24 cellular contexts compared by ENCODE assay signal in genomic region chr3:149713730-149714654, GRCh38. TPM values are rescaled to one million over a fixed set of nuclear protein-coding genes. Genes with fewer than 3 reads are reported as not detected.
"Had no signal": no experiment of that assay in that cellular context is flagged by ENCODE, and none has a peak within 500 bp of the region (broad histone marks: within the 10 kb centered on the region; RNA-seq: fewer than 3 reads in every experiment).

No MANE protein-coding gene starts in this region.

- H3K36me3 ChIP-seq: adrenal gland, esophagus muscularis mucosa, left lung, sigmoid colon, thyroid gland, uterus, WERI-Rb-1 had no signal

- H3K27ac Mint-ChIP-seq: activated naive CD8-positive, alpha-beta T cell; immature natural killer cell had no signal

- ATAC-seq: left lung had no signal

- H3K9me3 Mint-ChIP-seq: immature natural killer cell had no signal

- DNase-seq: activated CD4-positive, alpha-beta T cell treated with anti-CD3 and anti-CD28 coated beads for 1 hour; activated naive CD4-positive, alpha-beta T cell; activated T-cell treated with anti-CD3 and anti-CD28 coated beads, Interleukin-2, amount 50 U/mL, for 1 hour; adrenal gland; central memory CD4-positive, alpha-beta T cell; dermis blood vessel endothelial cell; effector memory CD4-positive, alpha-beta T cell; glutamatergic neuron; immature natural killer cell; occipital lobe; sigmoid colon; stimulated activated CD4-positive, alpha-beta T cell treated with anti-CD3 and anti-CD28 coated beads, Interleukin-4, amount 100 ng/mL, for 1 hour; stimulated activated naive CD4-positive, alpha-beta T cell treated with Interleukin-2 at 50 U/mL for 16 hours; substantia nigra; thyroid gland; uterus; WERI-Rb-1 had no signal

- H3K4me1 Mint-ChIP-seq: immature natural killer cell had no signal

- H3K9me3 ChIP-seq: adrenal gland, esophagus muscularis mucosa, left lung, sigmoid colon, thyroid gland, uterus had no signal

- H3K27me3 Mint-ChIP-seq: activated naive CD8-positive, alpha-beta T cell had no signal

- H3K27ac ChIP-seq: adrenal gland, esophagus muscularis mucosa, hepatocyte, left lung, sigmoid colon, thyroid gland, uterus, WERI-Rb-1 had no signal

- H3K4me3 ChIP-seq: adrenal gland, esophagus muscularis mucosa, hepatocyte, left lung, sigmoid colon, thyroid gland, uterus had no signal

- FAIRE-seq: astrocyte, endothelial cell of umbilical vein, TTC549 had no signal

- H3K4me3 Mint-ChIP-seq: activated naive CD8-positive, alpha-beta T cell; immature natural killer cell had no signal

- H3K27me3 ChIP-seq: adrenal gland, esophagus muscularis mucosa, hepatocyte, left lung, sigmoid colon, thyroid gland, uterus had no signal

- H3K4me1 ChIP-seq: thyroid gland, uterus had no signal

RNA-seq across cellular contexts. Expression of gene WWTR1, which starts 56.2 kb away (rescaled TPM):
- polyA plus RNA-seq: immature natural killer cell had no signal
